Comparison of ENCODE assay signal across 8 cellular contexts in genomic region chr6:6810727-6811126, GRCh38.
DNase-seq lines count a peak whose midpoint lies in the region; ATAC-seq and TF ChIP-seq lines count a peak whose summit lies in the region.

No MANE protein-coding gene starts in this region.

- no peak overlapping the region for H2AFZ ChIP-seq in PC-3 (ENCODE audit: low read length)

- H3K4me2 ChIP-seq in PC-3 (ENCODE audit: low read length), result peak overlapping the region; percentile 54

- TSS peak; percentile 86 for BruUV-seq in PC-3 (replicated peaks; lab: Mats Ljungman, UMichigan)

- H3K9me2 ChIP-seq in PC-3 (replicated peaks; ENCODE audit: low read length), result no peaks in the 10 kb centered on the region

- TF ChIP-seq POLR2A in heart left ventricle (IDR thresholded peaks at IDR 0.05), result no peak
- TF ChIP-seq POLR2A in tibial nerve (IDR thresholded peaks at IDR 0.05), result no peak

- CTCF ChIA-PET in PC-3 (lab: Charles Lee), result interaction anchor here (0.9 kb wide), 1 partner anchor 52 kb away, joined by 4 read pairs; no protein-coding TSS in a partner anchor

- no peak for TF ChIP-seq CTCF in heart left ventricle (IDR thresholded peaks at IDR 0.05)
- no peak for TF ChIP-seq CTCF in PC-3 (conservative IDR thresholded peaks at IDR 0.05; ENCODE audit: low read depth, low read length)
- no peak for TF ChIP-seq CTCF in fibroblast of mammary gland (conservative IDR thresholded peaks at IDR 0.05; ENCODE audit: control insufficient read depth, insufficient read depth, low read depth, low read length)
- no peak for TF ChIP-seq CTCF in tibial nerve (IDR thresholded peaks at IDR 0.05)

- H3K79me2 ChIP-seq in PC-3 (ENCODE audit: low read length), result no peaks in the 10 kb centered on the region

- 67 to 77% (median 75%) methylated on average over 6 of the region's 6 CpGs for WGBS in heart left ventricle, 4 donors
- WGBS in tibial nerve, 2 donors, result 65 to 68% methylated on average over 6 of the region's 6 CpGs

- H3K4me1 ChIP-seq in heart left ventricle (peaks cover 0 to 45% (median 16%) of the 10 kb centered on the region in 12 donors), PC-3 (ENCODE audit: insufficient read depth, low read length) (peaks cover 45% of the 10 kb centered on the region), tibial nerve (peaks cover 0 to 30% (median 0%) of the 10 kb centered on the region in 4 donors)

- H3K36me3 ChIP-seq in heart left ventricle (no peaks in the 10 kb centered on the region), PC-3 (ENCODE audit: low read depth, low read length) (no peaks in the 10 kb centered on the region), tibial nerve (no peaks in the 10 kb centered on the region)

- POLR2A ChIA-PET in PC-3 (lab: Charles Lee; ENCODE audit: unreplicated experiment), result interaction anchor here (0.6 kb wide), 1 partner anchor 40 kb away, joined by 3 read pairs; no protein-coding TSS in a partner anchor

- TF ChIP-seq EP300 in tibial nerve (IDR thresholded peaks at IDR 0.05), result no peak

- intact Hi-C loops in heart left ventricle (cut with DNase I) (no loop called here), left cardiac atrium (cut with DNase I) (no loop called here), PC-3 (cut with micrococcal nuclease) (loop anchor here (1.0 to 5.0 kb wide), 7 partner anchors 32 to 302 kb away; no protein-coding TSS in a partner anchor)

- H4K20me1 ChIP-seq in PC-3 (ENCODE audit: low read length), result no peaks in the 10 kb centered on the region

- H3K27me3 ChIP-seq in heart left ventricle, result no peaks in the 10 kb centered on the region
- H3K27me3 ChIP-seq in PC-3 (ENCODE audit: low read length), result no peaks in the 10 kb centered on the region
- no peaks in the 10 kb centered on the region for H3K27me3 ChIP-seq in tibial nerve

- DNase-seq in heart left ventricle, result no peak
- no peak for DNase-seq in left cardiac atrium
- no peak for DNase-seq in PC-3
- no peak for DNase-seq in fibroblast of mammary gland (ENCODE audit: low read depth)
- no peak for DNase-seq in tibial nerve (ENCODE audit: low spot score in 2 of 2)
- no peak for DNase-seq in DMS114 treated with DMSO at 0.1 percent for 48 hours (lab: John Stamatoyannopoulos, UW; ENCODE audit: unreplicated experiment)
- DNase-seq in NCI-H1092 treated with DMSO at 0.1 percent for 48 hours (lab: John Stamatoyannopoulos, UW), result no peak

- peaks cover 11% of the 10 kb centered on the region for H3F3A ChIP-seq in PC-3 (ENCODE audit: low read length, unreplicated experiment)

- H3K4me3 ChIP-seq in heart left ventricle (peak overlapping the region in 9 of 12 donors; percentile 23 to 59 (median 46)), PC-3 (ENCODE audit: low read length) (peak overlapping the region; percentile 6; the same call in 1 of the 2 replicates), fibroblast of mammary gland (ENCODE audit: control insufficient read depth, low read depth, low read length) (peak overlapping the region; percentile 27), tibial nerve (peak overlapping the region in 3 of 4 donors; percentile 24 to 43 (median 42))

- H3K9me3 ChIP-seq in heart left ventricle, result no peaks in the 10 kb centered on the region
- H3K9me3 ChIP-seq in PC-3 (ENCODE audit: low read length), result no peaks in the 10 kb centered on the region
- no peaks in the 10 kb centered on the region for H3K9me3 ChIP-seq in tibial nerve

- ATAC-seq in heart left ventricle, result no peak
- ATAC-seq in left cardiac atrium, result no peak
- ATAC-seq in PC-3, result no peak; the same call in 1 of the 2 replicates
- no peak for ATAC-seq in HG02759 (IDR thresholded peaks at IDR 0.05; ENCODE audit: unreplicated experiment)

- H3K27ac ChIP-seq in heart left ventricle (peak overlapping the region in 11 of 12 donors; percentile 7 to 79 (median 69)), PC-3 (ENCODE audit: low read length) (peak overlapping the region; percentile 100), tibial nerve (peak overlapping the region in 2 of 4 donors; percentile 13 to 43)

- H3K9ac ChIP-seq in PC-3 (ENCODE audit: low read length), result peak overlapping the region; percentile 98
